16 cellular contexts compared by ENCODE assay signal in genomic region chr3:113260980-113261920, GRCh38. TPM values are rescaled to one million over a fixed set of nuclear protein-coding genes. Genes with fewer than 3 reads are reported as not detected.
A peak's percentile ranks its signal among the peaks of the same experiment; 100 is the strongest.
DNase-seq lines count a peak whose midpoint lies in the region; ATAC-seq, FAIRE-seq and TF ChIP-seq lines count a peak whose summit lies in the region.
"Had no signal": no experiment of that assay in that cellular context is flagged by ENCODE, and none has a peak within 500 bp of the region (broad histone marks: within the 10 kb centered on the region; RNA-seq: fewer than 3 reads in every experiment).

No MANE protein-coding gene starts in this region.

- intact Hi-C loops in Right ventricle myocardium inferior (cut with DNase I), result no loop called here
- intact Hi-C loops in cardiac septum (cut with DNase I), result no loop called here
- intact Hi-C loops in kidney (cut with DNase I), result no loop called here
- intact Hi-C loops in gastrocnemius medialis (cut with DNase I; ENCODE audit: low total_unique reads), result no loop called here

- H3K4me1 ChIP-seq in kidney (ENCODE audit: control insufficient read depth in 1 of 2, insufficient read depth in 1 of 2, low read depth in 1 of 2, low read length in 2 of 2) (no peaks in the 10 kb centered on the region), gastrocnemius medialis (peaks cover 24 to 26% of the 10 kb centered on the region in 2 donors), HAP-1 (peaks cover 14% of the 10 kb centered on the region)

- H3K27me3 ChIP-seq in gastrocnemius medialis (no peaks in the 10 kb centered on the region), HAP-1 (ENCODE audit: low read depth) (no peaks in the 10 kb centered on the region)

- no peak overlapping the region for H3K9ac ChIP-seq in kidney (ENCODE audit: low read length in 2 of 2)

- TF ChIP-seq CTCF in kidney (IDR thresholded peaks at IDR 0.05; ENCODE audit: borderline replicate concordance, extremely low read depth, insufficient read depth) (no peak), gastrocnemius medialis (IDR thresholded peaks at IDR 0.05 in 4 of 5, conservative IDR thresholded peaks at IDR 0.05 in 1 of 5) (no peak)

- H3K9me3 ChIP-seq in kidney (ENCODE audit: control insufficient read depth in 1 of 2, low read length in 2 of 2) (no peaks in the 10 kb centered on the region), gastrocnemius medialis (no peaks in the 10 kb centered on the region), HAP-1 (no peaks in the 10 kb centered on the region)

- no peak for DNase-seq in Right ventricle myocardium inferior (ENCODE audit: missing footprints)
- DNase-seq in cardiac septum (ENCODE audit: low spot score), result no peak
- DNase-seq in kidney, result peak; percentile 22
- peak in 1 of 2 donors; percentile 51 for DNase-seq in gastrocnemius medialis
- DNase-seq in UCSD-AML1 (lab: John Stamatoyannopoulos, UW; ENCODE audit: unreplicated experiment), result no peak
- DNase-seq in HAP-1 (ENCODE audit: low spot score in 2 of 2), result no peak
- DNase-seq: activated CD4-positive, alpha-beta T cell treated with anti-CD3 and anti-CD28 coated beads, Interleukin-2, amount 10 ng/mL, durations not matched to agents 24 days and 14 days; activated T-cell treated with anti-CD3 and anti-CD28 coated beads, Interleukin-2, amount 50 U/mL, for 24 hours; central memory CD4-positive, alpha-beta T cell; KBM-7; SHP77; T-helper 9 cell had no signal

- H3K36me3 ChIP-seq in kidney (ENCODE audit: control insufficient read depth in 1 of 2, insufficient read depth in 2 of 2, low read length in 2 of 2) (no peaks in the 10 kb centered on the region), gastrocnemius medialis (no peaks in the 10 kb centered on the region), HAP-1 (replicated peaks) (no peaks in the 10 kb centered on the region)

- H3K27ac ChIP-seq in kidney (ENCODE audit: low read depth in 2 of 2, low read length in 2 of 2), result no peak overlapping the region
- H3K27ac ChIP-seq in gastrocnemius medialis, result peak overlapping the region; percentile 32 to 73 (median 58)

- H3K4me3 ChIP-seq in kidney (ENCODE audit: low read length in 2 of 2), result no peak overlapping the region
- H3K4me3 ChIP-seq in gastrocnemius medialis, result no peak overlapping the region
- no peak overlapping the region for H3K4me3 ChIP-seq in HAP-1

- in situ Hi-C loops in gastrocnemius medialis (cut with MboI; ENCODE audit: low sequenced_read_pairs in 4 of 4), result no loop called here
- in situ Hi-C loops in HAP-1 (cut with MboI; ENCODE audit: low sequenced_read_pairs), result no loop called here

- TF ChIP-seq POLR2A in gastrocnemius medialis (IDR thresholded peaks at IDR 0.05), result no peak

- peak; percentile 57 for ATAC-seq in Right ventricle myocardium inferior
- peak; percentile 32 to 40 for ATAC-seq in gastrocnemius medialis
- ATAC-seq in GM19463 (IDR thresholded peaks at IDR 0.05; ENCODE audit: unreplicated experiment), result no peak
- ATAC-seq in HG02884 (IDR thresholded peaks at IDR 0.05; ENCODE audit: unreplicated experiment), result no peak

- no peak for FAIRE-seq in kidney (lab: Jason Lieb, UNC)
- FAIRE-seq: A204.1 had no signal

RNA-seq across cellular contexts. Expression of gene BOC, which starts 49.9 kb away (rescaled TPM):
- 7.1 TPM for total RNA-seq in Right ventricle myocardium inferior
- 12.8 TPM for total RNA-seq in cardiac septum
- total RNA-seq in kidney, result 22.2 TPM
- 6.1 TPM for polyA plus RNA-seq in kidney (ENCODE audit: insufficient read depth, low read depth, low replicate concordance)
- total RNA-seq in gastrocnemius medialis, result 1 to 10 TPM; 3.7 to 7.4 (median 4.6) TPM
- polyA plus RNA-seq: CD14-positive monocyte had no signal

Comparison
In these comparisons a context has a peak if more than half of its experiments do, and no peak if none do; other contexts are left out.
1. ATAC-seq: peak in Right ventricle myocardium inferior (single experiment) and gastrocnemius medialis (2 of 2); none in GM19463 (single experiment) and HG02884 (single experiment).
2. H3K27ac ChIP-seq: peak in gastrocnemius medialis (4 of 4); none in kidney (0 of 2).